Comparison of ENCODE assay signal across 8 cellular contexts in the genomic region with DNA sequence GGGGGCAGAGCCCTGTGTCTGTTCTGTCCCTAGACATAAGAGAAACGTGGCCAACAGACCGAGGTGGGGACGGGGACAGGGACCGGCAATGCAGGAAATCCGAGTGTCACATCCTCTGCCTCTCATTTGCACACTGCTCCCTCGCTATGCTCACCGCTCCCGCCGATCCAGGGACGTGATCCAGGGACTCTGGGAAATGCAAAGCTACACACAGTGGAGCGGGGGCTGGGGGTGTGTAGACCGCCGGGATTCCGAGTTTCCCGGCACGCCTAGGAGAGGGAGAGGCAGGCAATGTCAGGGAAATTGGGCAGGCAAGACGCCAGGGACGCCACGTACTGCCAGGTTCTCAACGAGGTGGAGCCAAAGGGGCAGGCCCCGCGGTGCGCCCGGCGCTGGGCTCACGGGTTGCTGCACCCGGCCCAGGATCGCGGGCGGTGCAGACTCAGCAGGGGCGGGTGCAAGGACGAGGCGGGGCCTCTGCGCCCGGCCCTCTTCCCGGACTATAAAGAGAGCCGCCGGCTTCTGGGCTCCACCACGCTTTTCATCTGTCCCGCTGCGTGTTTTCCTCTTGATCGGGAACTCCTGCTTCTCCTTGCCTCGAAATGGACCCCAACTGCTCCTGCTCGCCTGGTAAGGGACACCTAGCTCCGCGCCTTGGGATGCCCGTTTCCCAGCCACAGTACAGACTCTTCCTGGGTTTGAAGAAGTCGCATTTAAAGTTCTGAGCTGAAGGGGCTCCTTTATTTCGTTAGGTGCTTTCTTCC. TPM values are rescaled to one million over a fixed set of nuclear protein-coding genes. Genes with fewer than 3 reads are reported as not detected.
A peak's percentile ranks its signal among the peaks of the same experiment; 100 is the strongest.
DNase-seq lines count a peak whose midpoint lies in the region; ATAC-seq and TF ChIP-seq lines count a peak whose summit lies in the region.

A gene (plus strand): TSS at position 532 of the 764 bp plus-strand sequence. CDS start 71 bp downstream, at position 603.

- H3K79me2 ChIP-seq in smooth muscle cell (ENCODE audit: low read depth): no peaks in the 10 kb centered on the region

- BruUV-seq in A673 (replicated peaks; lab: Mats Ljungman, UMichigan): no TSS peak

- TF ChIP-seq POLR2A in breast epithelium (IDR thresholded peaks at IDR 0.05): peak; percentile 90

- H3K4me2 ChIP-seq in smooth muscle cell: peak within 1 kb of the TSS; percentile 99

- intact Hi-C loops in A673 (cut with micrococcal nuclease; ENCODE audit: unreplicated experiment) (loop anchor here (5.0 kb wide), 1 partner anchor 75 kb away; a partner anchor contains a TSS), breast epithelium (cut with DNase I; ENCODE audit: low total_unique reads) (no loop called here)

- peak within 1 kb of the TSS; percentile 55 for H3K9ac ChIP-seq in smooth muscle cell (ENCODE audit: low read depth)

- no peaks in the 10 kb centered on the region for H3K9me3 ChIP-seq in A673 (ENCODE audit: low read depth, low read length, poor library complexity, severe bottlenecking)
- H3K9me3 ChIP-seq in breast epithelium: no peaks in the 10 kb centered on the region
- H3K9me3 ChIP-seq in smooth muscle cell (replicated peaks; ENCODE audit: low read depth): no peaks in the 10 kb centered on the region

- ATAC-seq in GM18861 (IDR thresholded peaks at IDR 0.05; ENCODE audit: unreplicated experiment) (peak; percentile 96), HG03095 (IDR thresholded peaks at IDR 0.05; ENCODE audit: unreplicated experiment) (peak; percentile 99)

- H3F3A ChIP-seq in smooth muscle cell (ENCODE audit: low read depth): no peaks in the 10 kb centered on the region

- H3K36me3 ChIP-seq in A673 (ENCODE audit: insufficient read depth, low read length, poor library complexity, severe bottlenecking): no peaks in the 10 kb centered on the region
- no peaks in the 10 kb centered on the region for H3K36me3 ChIP-seq in breast epithelium
- H3K36me3 ChIP-seq in smooth muscle cell (ENCODE audit: low read depth): no peaks in the 10 kb centered on the region

- H3K4me1 ChIP-seq in A673 (ENCODE audit: insufficient read depth, low read length, poor library complexity, severe bottlenecking) (no peaks in the 10 kb centered on the region), breast epithelium (peaks cover 5 to 10% of the 10 kb centered on the region in 2 donors), smooth muscle cell (ENCODE audit: low read depth) (no peaks in the 10 kb centered on the region)

- POLR2A ChIA-PET in A673 (lab: Charles Lee; ENCODE audit: low non-redundant PET): no interaction called here

- H3K4me3 ChIP-seq in A673 (ENCODE audit: low read depth, low read length, poor library complexity, severe bottlenecking) (peak within 1 kb of the TSS; percentile 51), breast epithelium (peak within 1 kb of the TSS; percentile 75 to 88 (median 75)), smooth muscle cell (peak within 1 kb of the TSS; percentile 63)

- peak within 1 kb of the TSS; percentile 98 for H2AFZ ChIP-seq in smooth muscle cell (ENCODE audit: low read depth)

- H3K27ac ChIP-seq in A673 (ENCODE audit: low read depth, low read length, poor library complexity, severe bottlenecking) (peak within 1 kb of the TSS; percentile 35), VCaP (peak within 1 kb of the TSS; percentile 81), breast epithelium (peak within 1 kb of the TSS; percentile 81 to 85), smooth muscle cell (ENCODE audit: low read depth) (no peak within 1 kb of the TSS)

- no peaks in the 10 kb centered on the region for H4K20me1 ChIP-seq in smooth muscle cell (ENCODE audit: low read depth)

- CTCF ChIA-PET in A673 (lab: Charles Lee): no interaction called here

- DNase-seq in A673 (ENCODE audit: low spot score) (peak; percentile 93), NCI-H2171 treated with DMSO at 0.1 percent for 48 hours (lab: John Stamatoyannopoulos, UW) (peak; percentile 89), breast epithelium (ENCODE audit: low spot score in 2 of 2) (peak; percentile 94 to 95), iPS-NIHi7 (ENCODE audit: extremely low spot score) (peak; percentile 89), smooth muscle cell (lab: John Stamatoyannopoulos, UW; ENCODE audit: unreplicated experiment) (peak; percentile 17)

- H3K27me3 ChIP-seq in A673 (replicated peaks; ENCODE audit: insufficient read depth, low read depth, low read length, poor library complexity) (no peaks in the 10 kb centered on the region), breast epithelium (no peaks in the 10 kb centered on the region), smooth muscle cell (ENCODE audit: low read depth) (peaks cover 15% of the 10 kb centered on the region)

- TF ChIP-seq CTCF in A673 (conservative IDR thresholded peaks at IDR 0.05; ENCODE audit: low read depth, low read length): no peak
- no peak for TF ChIP-seq CTCF in VCaP (conservative IDR thresholded peaks at IDR 0.05)
- peak in 1 of 3 donors; percentile 7 for TF ChIP-seq CTCF in breast epithelium (IDR thresholded peaks at IDR 0.05)
- no peak for TF ChIP-seq CTCF in smooth muscle cell (IDR thresholded peaks at IDR 0.05; ENCODE audit: borderline replicate concordance, insufficient read depth, poor library complexity, severe bottlenecking)

- WGBS in smooth muscle cell (ENCODE audit: low lambda C conversion rate): under 1% methylated on average over 43 of the region's 49 CpGs

RNA-seq across cellular contexts. Expression of the gene that starts here (rescaled TPM):
- 30.0 and 74.3 TPM in 2 replicates for total RNA-seq in A673 (2021)
- 1,000 to 10,000 TPM; 2,679 to 5,417 (median 3,885) TPM for total RNA-seq in breast epithelium
- total RNA-seq in smooth muscle cell: 0.76 and 4.3 TPM in 2 replicates
- 11.7 and 12.8 TPM in 2 replicates for polyA plus RNA-seq in smooth muscle cell

Comparison
In these comparisons a context has a peak if more than half of its experiments do, and no peak if none do; other contexts are left out.
1. DNase-seq: peak in every context shown above with its lines; median percentile 94 in breast epithelium; 93 in A673; 89 in NCI-H2171 treated with DMSO at 0.1 percent for 48 hours; 89 in iPS-NIHi7; 17 in smooth muscle cell.